Comparison of ENCODE assay signal across 22 cellular contexts in the genomic region with DNA sequence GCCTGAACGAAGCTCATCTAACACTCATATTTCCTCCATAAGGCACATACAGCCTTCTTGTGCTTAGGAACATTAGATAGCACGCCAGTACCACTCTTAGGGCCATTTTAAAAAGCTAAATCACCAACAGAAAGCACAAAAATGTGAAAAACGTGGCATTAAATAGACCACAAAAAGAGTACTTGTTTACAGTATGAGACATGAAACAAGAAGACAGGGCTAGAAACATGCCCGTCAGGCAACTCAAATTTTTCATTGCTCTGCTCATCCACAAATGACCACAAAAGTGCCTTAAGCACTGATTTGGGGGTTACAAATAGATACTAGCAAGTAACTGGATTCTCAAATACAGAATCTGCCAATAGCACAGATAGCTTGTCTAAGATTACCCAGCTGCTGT.
"Had no signal": no experiment of that assay in that cellular context is flagged by ENCODE, and none has a peak within 500 bp of the region (broad histone marks: within the 10 kb centered on the region; RNA-seq: fewer than 3 reads in every experiment).

No MANE protein-coding gene starts in this region.

- DNase-seq: cortex of kidney; dorsolateral prefrontal cortex; effector CD8-positive, alpha-beta T cell; foreskin keratinocyte; heart left ventricle; hippocampal formation; left colon; left ventricle myocardium superior; naive thymus-derived CD8-positive, alpha-beta T cell; psoas muscle; retina; right lobe of liver; stimulated activated CD4-positive, alpha-beta T cell treated with anti-CD3 and anti-CD28 coated beads, Interleukin-2, amount 100 ng/mL, for 24 hours; stimulated activated CD4-positive, alpha-beta T cell treated with anti-CD3 and anti-CD28 coated beads, Interleukin-4, amount 100 ng/mL, for 4 hours; stimulated activated naive B cell treated with anti-CD40 and anti-IgM and Interleukin-4, amounts not matched to agents 10 μg/mL and 1 μg/mL and 100 μg/mL, for 72 hours; stimulated activated naive CD8-positive, alpha-beta T cell treated with anti-CD3 and anti-CD28 coated beads, Interleukin-15, amount 100 ng/mL, for 72 hours; testis had no signal

- H3K36me3 ChIP-seq: heart left ventricle, neutrophil, right lobe of liver had no signal

- FAIRE-seq: endometrium had no signal

- H3K27ac ChIP-seq: epithelial cell of prostate, foreskin keratinocyte, heart left ventricle, neutrophil, psoas muscle, right lobe of liver, testis, tibial nerve had no signal

- H3K4me3 ChIP-seq: dorsolateral prefrontal cortex, heart left ventricle, lung, psoas muscle, right lobe of liver, testis, tibial nerve had no signal

- H3K4me1 ChIP-seq: foreskin keratinocyte, psoas muscle, testis had no signal

- ATAC-seq: foreskin keratinocyte; heart left ventricle; left colon; left ventricle myocardium superior; naive thymus-derived CD8-positive, alpha-beta T cell; psoas muscle; right lobe of liver; stimulated activated naive B cell treated with anti-CD40 and anti-IgM and Interleukin-4, amounts not matched to agents 10 μg/mL and 1 μg/mL and 100 μg/mL, for 72 hours; stimulated activated naive CD8-positive, alpha-beta T cell treated with anti-CD3 and anti-CD28 coated beads, Interleukin-15, amount 100 ng/mL, for 72 hours had no signal

- H3K9me3 ChIP-seq: neutrophil, right lobe of liver, testis had no signal

- H3K27me3 ChIP-seq: dorsolateral prefrontal cortex, foreskin keratinocyte, heart left ventricle, neutrophil, right lobe of liver, testis, tibial nerve had no signal
